26 cellular contexts compared by ENCODE assay signal in genomic region chrY:8705636-8706300, GRCh38.
"Had no signal": no experiment of that assay in that cellular context is flagged by ENCODE, and none has a peak within 500 bp of the region (broad histone marks: within the 10 kb centered on the region; RNA-seq: fewer than 3 reads in every experiment).

No MANE protein-coding gene starts in this region.

- H3K4me3 ChIP-seq: cardiac muscle cell, Peyer's patch had no signal

- H3K27me3 Mint-ChIP-seq: activated CD4-positive, alpha-beta memory T cell treated with anti-CD3 and anti-CD28 coated beads for 36 hours; activated CD4-positive, alpha-beta T cell treated with anti-CD3 and anti-CD28 coated beads, Interleukin-2, amount 10 ng/mL, durations not matched to agents 7 days and 5 days; activated naive CD8-positive, alpha-beta T cell; activated T-helper 17 cell treated with anti-CD3 and anti-CD28 coated beads, Interleukin-2, amount 50 U/mL, for 72 hours; brain; T-helper 17 cell had no signal

- FAIRE-seq: astrocyte had no signal

- H3K9me3 ChIP-seq: Peyer's patch had no signal

- H3K4me1 Mint-ChIP-seq: activated CD4-positive, alpha-beta T cell treated with anti-CD3 and anti-CD28 coated beads, Interleukin-2, amount 10 ng/mL, durations not matched to agents 7 days and 5 days; activated T-helper 17 cell treated with anti-CD3 and anti-CD28 coated beads, Interleukin-2, amount 50 U/mL, for 72 hours; brain; T-helper 17 cell; WTC11 had no signal

- H3K27me3 ChIP-seq: cardiac muscle cell, Peyer's patch had no signal

- H3K4me1 ChIP-seq: Peyer's patch had no signal

- DNase-seq: activated CD4-positive, alpha-beta memory T cell treated with anti-CD3 and anti-CD28 coated beads for 36 hours; activated CD4-positive, alpha-beta T cell treated with anti-CD3 and anti-CD28 coated beads for 1 hour; activated CD4-positive, alpha-beta T cell treated with anti-CD3 and anti-CD28 coated beads, Interleukin-2, amount 10 ng/mL, durations not matched to agents 7 days and 5 days; activated gamma-delta T cell; activated naive CD4-positive, alpha-beta T cell treated with anti-CD3 and anti-CD28 coated beads for 36 hours; activated T-cell treated with anti-CD3 and anti-CD28 coated beads for 4 hours; activated T-cell treated with anti-CD3 and anti-CD28 coated beads, Interleukin-2, amount 50 U/mL, for 48 hours; amygdala; Kasumi-1; KBM-7; NCI-H1048; NCI-H146; NCI-H187 treated with DMSO at 0.1 percent for 48 hours; NCI-H2081 treated with DMSO at 0.1 percent for 48 hours; NCI-H446; NCI-H524; Peyer's patch; SHP77 treated with DMSO at 0.1 percent for 48 hours; T-helper 17 cell; T-helper 9 cell had no signal

- H3K27ac ChIP-seq: cardiac muscle cell, Peyer's patch had no signal

- H3K36me3 Mint-ChIP-seq: activated CD4-positive, alpha-beta memory T cell treated with anti-CD3 and anti-CD28 coated beads for 36 hours; activated naive CD8-positive, alpha-beta T cell; brain; WTC11 had no signal

- H3K36me3 ChIP-seq: cardiac muscle cell, Peyer's patch had no signal

- H3K27ac Mint-ChIP-seq: activated CD4-positive, alpha-beta memory T cell treated with anti-CD3 and anti-CD28 coated beads for 36 hours; activated CD4-positive, alpha-beta T cell treated with anti-CD3 and anti-CD28 coated beads, Interleukin-2, amount 10 ng/mL, durations not matched to agents 7 days and 5 days; activated naive CD4-positive, alpha-beta T cell treated with anti-CD3 and anti-CD28 coated beads for 36 hours; activated naive CD8-positive, alpha-beta T cell; activated T-helper 17 cell treated with anti-CD3 and anti-CD28 coated beads, Interleukin-2, amount 50 U/mL, for 72 hours; brain; T-helper 17 cell; WTC11 had no signal

- ATAC-seq: activated T-helper 17 cell treated with anti-CD3 and anti-CD28 coated beads, Interleukin-2, amount 50 U/mL, for 72 hours; T-helper 17 cell; WTC11 had no signal

- H3K9me3 Mint-ChIP-seq: activated CD4-positive, alpha-beta memory T cell treated with anti-CD3 and anti-CD28 coated beads for 36 hours; activated CD4-positive, alpha-beta T cell treated with anti-CD3 and anti-CD28 coated beads, Interleukin-2, amount 10 ng/mL, durations not matched to agents 7 days and 5 days; activated naive CD4-positive, alpha-beta T cell treated with anti-CD3 and anti-CD28 coated beads for 36 hours; activated T-helper 17 cell treated with anti-CD3 and anti-CD28 coated beads, Interleukin-2, amount 50 U/mL, for 72 hours; WTC11 had no signal

- H3K4me3 Mint-ChIP-seq: activated CD4-positive, alpha-beta memory T cell treated with anti-CD3 and anti-CD28 coated beads for 36 hours; activated CD4-positive, alpha-beta T cell treated with anti-CD3 and anti-CD28 coated beads, Interleukin-2, amount 10 ng/mL, durations not matched to agents 7 days and 5 days; activated naive CD4-positive, alpha-beta T cell treated with anti-CD3 and anti-CD28 coated beads for 36 hours; activated naive CD8-positive, alpha-beta T cell; activated T-helper 17 cell treated with anti-CD3 and anti-CD28 coated beads, Interleukin-2, amount 50 U/mL, for 72 hours; brain; T-helper 17 cell; WTC11 had no signal
